In the genomic region with DNA sequence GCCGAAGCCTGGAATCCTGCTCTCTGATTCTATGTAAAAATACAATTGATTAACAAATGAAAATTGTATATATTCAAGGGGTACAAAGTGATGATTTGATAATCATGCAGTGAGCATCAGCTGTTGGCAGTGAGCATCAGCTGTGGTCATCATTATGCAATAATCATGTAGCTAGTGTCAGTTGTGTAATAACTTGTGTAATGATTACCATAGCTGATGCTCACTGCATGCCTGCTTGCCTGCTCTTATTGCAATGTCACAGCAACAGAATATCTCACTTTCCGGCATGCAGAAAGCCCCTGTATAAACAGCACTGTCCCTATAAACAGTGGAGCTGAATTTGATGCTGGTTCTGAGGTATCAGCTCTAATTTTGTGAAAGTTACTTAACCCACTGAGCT, we compare ENCODE assay signal across 16 cellular contexts. TPM values are rescaled to one million over a fixed set of nuclear protein-coding genes. Genes with fewer than 3 reads are reported as not detected.
DNase-seq lines count a peak whose midpoint lies in the region; ATAC-seq, FAIRE-seq and TF ChIP-seq lines count a peak whose summit lies in the region.
"Had no signal": no experiment of that assay in that cellular context is flagged by ENCODE, and none has a peak within 500 bp of the region (broad histone marks: within the 10 kb centered on the region; RNA-seq: fewer than 3 reads in every experiment).

No MANE protein-coding gene starts in this region.

- H3K27ac ChIP-seq in upper lobe of right lung = no peak overlapping the region
- no peak overlapping the region for H3K27ac ChIP-seq in SJCRH30
- H3K27ac ChIP-seq: 22Rv1, gastrocnemius medialis had no signal

- intact Hi-C loops in upper lobe of right lung (cut with DNase I) = no loop called here

- H3K9me3 ChIP-seq in upper lobe of right lung (no peaks in the 10 kb centered on the region), SJCRH30 (replicated peaks) (no peaks in the 10 kb centered on the region)
- H3K9me3 ChIP-seq: gastrocnemius medialis had no signal

- H3K4me3 ChIP-seq in bronchial epithelial cell (ENCODE audit: low read depth, low read length) (no peak overlapping the region), upper lobe of right lung (no peak overlapping the region), SJCRH30 (no peak overlapping the region)
- H3K4me3 ChIP-seq: gastrocnemius medialis had no signal

- ATAC-seq in upper lobe of right lung = peak; percentile 76
- ATAC-seq: gastrocnemius medialis had no signal

- H3K27me3 ChIP-seq in bronchial epithelial cell (ENCODE audit: control insufficient read depth, insufficient read depth, low read length) (no peaks in the 10 kb centered on the region), upper lobe of right lung (no peaks in the 10 kb centered on the region), SJCRH30 (no peaks in the 10 kb centered on the region)
- H3K27me3 ChIP-seq: gastrocnemius medialis had no signal

- DNase-seq in NCI-H510A treated with DMSO at 0.1 percent for 48 hours (lab: John Stamatoyannopoulos, UW) = peak; percentile 40
- no peak for DNase-seq in NCI-H510A (lab: John Stamatoyannopoulos, UW)
- DNase-seq in bronchial epithelial cell (ENCODE audit: low read depth) = peak; percentile 69
- peak; percentile 67 for DNase-seq in kidney tubule cell (ENCODE audit: low spot score)
- no peak for DNase-seq in upper lobe of right lung
- DNase-seq in activated effector memory CD4-positive, alpha-beta T cell treated with Interleukin-2 at 50 U/mL for 16 hours = no peak
- no peak for DNase-seq in SJCRH30
- no peak for DNase-seq in stimulated activated CD4-positive, alpha-beta T cell treated with anti-CD3 and anti-CD28 coated beads, Interleukin-2, amount 100 ng/mL, for 48 hours
- DNase-seq: activated CD4-positive, CD25-positive, alpha-beta regulatory T cell; CD4-positive, alpha-beta T cell; DND-41; NCI-H1436 treated with DMSO at 0.1 percent for 48 hours; NCI-H446; SW 1271 had no signal

- no peak for TF ChIP-seq CTCF in bronchial epithelial cell (IDR thresholded peaks at IDR 0.05; ENCODE audit: insufficient read depth, low read length, severe bottlenecking)
- TF ChIP-seq CTCF in upper lobe of right lung (IDR thresholded peaks at IDR 0.05) = no peak

- H3K4me1 ChIP-seq in upper lobe of right lung (no peaks in the 10 kb centered on the region), SJCRH30 (no peaks in the 10 kb centered on the region)
- H3K4me1 ChIP-seq: gastrocnemius medialis had no signal

- no peak for FAIRE-seq in bronchial epithelial cell (lab: Jason Lieb, UNC)

- H3K36me3 ChIP-seq in bronchial epithelial cell (ENCODE audit: control insufficient read depth, insufficient read depth, low read length) = no peaks in the 10 kb centered on the region
- H3K36me3 ChIP-seq in upper lobe of right lung = no peaks in the 10 kb centered on the region
- no peaks in the 10 kb centered on the region for H3K36me3 ChIP-seq in SJCRH30
- H3K36me3 ChIP-seq: gastrocnemius medialis had no signal

RNA-seq across cellular contexts. Expression of gene SULT1B1, which starts 46.8 kb away (rescaled TPM):
- total RNA-seq in bronchial epithelial cell (0.13 and 0.26 TPM in 2 replicates), upper lobe of right lung (9.2 TPM)
- 0.02 and 0.28 TPM in 2 replicates for total RNA-seq in SJCRH30 (2014; rRNA removed; shearing (Covaris generic))

Comparison
In these comparisons a context has a peak if more than half of its experiments do, and no peak if none do; other contexts are left out.
1. DNase-seq: peak in NCI-H510A treated with DMSO at 0.1 percent for 48 hours (single experiment), bronchial epithelial cell (single experiment) and kidney tubule cell (single experiment); none in NCI-H510A (single experiment), upper lobe of right lung (single experiment), activated effector memory CD4-positive, alpha-beta T cell treated with Interleukin-2 at 50 U/mL for 16 hours (single experiment), SJCRH30 (0 of 2) and stimulated activated CD4-positive, alpha-beta T cell treated with anti-CD3 and anti-CD28 coated beads, Interleukin-2, amount 100 ng/mL, for 48 hours (0 of 2).